36 cellular contexts compared by ENCODE assay signal in the genomic region with DNA sequence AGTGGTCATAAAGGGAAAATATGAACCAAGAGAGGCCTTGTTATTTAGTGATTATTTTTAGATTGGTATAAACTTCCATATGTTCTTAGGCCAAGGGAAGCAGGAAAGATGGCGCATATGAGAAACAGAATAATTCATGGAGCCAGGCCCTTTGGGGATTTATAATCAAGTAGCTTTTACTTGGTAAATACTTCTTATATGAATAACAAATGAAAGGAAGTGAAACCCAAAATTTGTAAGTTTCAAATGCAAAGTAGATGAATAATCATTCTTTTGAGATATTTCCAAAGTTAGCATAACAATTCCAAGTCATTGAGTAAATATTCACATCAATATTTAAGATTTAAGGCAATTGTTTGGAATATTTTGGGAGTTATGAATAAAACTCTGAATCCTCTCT.
"Had no signal": no experiment of that assay in that cellular context is flagged by ENCODE, and none has a peak within 500 bp of the region (broad histone marks: within the 10 kb centered on the region; RNA-seq: fewer than 3 reads in every experiment).

No MANE protein-coding gene starts in this region.

- H3K36me3 Mint-ChIP-seq: activated CD8-positive, alpha-beta memory T cell treated with anti-CD3 and anti-CD28 coated beads, Interleukin-2, amount 10 ng/mL, durations not matched to agents 7 days and 5 days had no signal

- H3K4me3 Mint-ChIP-seq: activated B cell treated with CpG ODN at 0.5 μM for 24 hours; activated CD4-positive, alpha-beta memory T cell treated with anti-CD3 and anti-CD28 coated beads for 36 hours; activated CD4-positive, alpha-beta T cell treated with anti-CD3 and anti-CD28 coated beads for 36 hours; activated CD4-positive, alpha-beta T cell treated with anti-CD3 and anti-CD28 coated beads, Interleukin-2, amount 10 ng/mL, durations not matched to agents 24 days and 14 days; activated CD8-positive, alpha-beta memory T cell treated with anti-CD3 and anti-CD28 coated beads, Interleukin-2, amount 10 ng/mL, durations not matched to agents 7 days and 5 days; activated CD8-positive, alpha-beta T cell treated with anti-CD3 and anti-CD28 coated beads, Interleukin-2, amount 10 ng/mL, durations not matched to agents 7 days and 5 days; activated naive CD4-positive, alpha-beta T cell treated with anti-CD3 and anti-CD28 coated beads for 36 hours; activated naive CD4-positive, alpha-beta T cell treated with anti-CD3 and anti-CD28 coated beads, Interleukin-2, amount 50 U/mL, for 24 hours; activated naive CD8-positive, alpha-beta T cell treated with anti-CD3 and anti-CD28 coated beads for 36 hours; activated naive CD8-positive, alpha-beta T cell treated with anti-CD3 and anti-CD28 coated beads, Interleukin-2, amount 50 U/mL, for 24 hours; activated T-helper 1 cell treated with anti-CD3 and anti-CD28 coated beads, Interleukin-12 subunit alpha, Interleukin-12 subunit beta, Interleukin-2, Interleukin-4 antibody, amounts not matched to agents 30 ng/mL and 10 ng/mL and 1 ng/mL, durations not matched to agents 14 hours and 24 hours and 36 hours; T-helper 17 cell; T-helper 2 cell treated with Interferon-gamma antibody and Interleukin-4, amounts not matched to agents 5 μg/mL and 100 μg/mL, for 36 hours had no signal

- H3K27me3 ChIP-seq: adrenal gland, body of pancreas, cardiac muscle cell, colonic mucosa, esophagus squamous epithelium, foreskin keratinocyte, gastrocnemius medialis, heart left ventricle had no signal

- ATAC-seq: activated CD4-positive, alpha-beta T cell treated with anti-CD3 and anti-CD28 coated beads for 36 hours; activated CD4-positive, CD25-positive, alpha-beta regulatory T cell treated with anti-CD3 and anti-CD28 coated beads, Interleukin-2, amount 50 U/mL, for 24 hours; activated CD8-positive, alpha-beta memory T cell treated with anti-CD3 and anti-CD28 coated beads, Interleukin-2, amount 10 ng/mL, durations not matched to agents 7 days and 5 days; activated CD8-positive, alpha-beta T cell treated with anti-CD3 and anti-CD28 coated beads, Interleukin-2, amount 10 ng/mL, durations not matched to agents 7 days and 5 days; activated naive CD8-positive, alpha-beta T cell treated with anti-CD3 and anti-CD28 coated beads, Interleukin-2, amount 50 U/mL, for 24 hours; body of pancreas; foreskin keratinocyte; gastrocnemius medialis; heart left ventricle; T-helper 17 cell had no signal

- H3K27ac ChIP-seq: adrenal gland, body of pancreas, cardiac muscle cell, colonic mucosa, epithelial cell of prostate, esophagus squamous epithelium, foreskin keratinocyte, gastrocnemius medialis, heart left ventricle, WERI-Rb-1 had no signal

- DNase-seq: activated B cell treated with CpG ODN at 0.5 μM for 24 hours; activated CD4-positive, alpha-beta memory T cell treated with anti-CD3 and anti-CD28 coated beads for 36 hours; activated CD4-positive, alpha-beta T cell treated with anti-CD3 and anti-CD28 coated beads for 36 hours; activated CD4-positive, alpha-beta T cell treated with anti-CD3 and anti-CD28 coated beads, Interleukin-2, amount 10 ng/mL, durations not matched to agents 24 days and 14 days; activated CD8-positive, alpha-beta memory T cell treated with anti-CD3 and anti-CD28 coated beads, Interleukin-2, amount 10 ng/mL, durations not matched to agents 7 days and 5 days; activated CD8-positive, alpha-beta memory T cell treated with anti-CD3 and anti-CD28 coated beads, Interleukin-2, amount 50 U/mL, for 4 hours; activated CD8-positive, alpha-beta T cell treated with anti-CD3 and anti-CD28 coated beads, Interleukin-2, amount 10 ng/mL, durations not matched to agents 7 days and 5 days; activated effector memory CD4-positive, alpha-beta T cell treated with anti-CD3 and anti-CD28 coated beads, Interleukin-2, amount 50 U/mL, for 16 hours; activated naive CD4-positive, alpha-beta T cell treated with anti-CD3 and anti-CD28 coated beads for 36 hours; activated naive CD8-positive, alpha-beta T cell treated with anti-CD3 and anti-CD28 coated beads for 36 hours; activated naive CD8-positive, alpha-beta T cell treated with anti-CD3 and anti-CD28 coated beads, Interleukin-2, amount 50 U/mL, for 24 hours; activated T-cell treated with anti-CD3 and anti-CD28 coated beads, Interleukin-2, amount 50 U/mL, for 1 hour; activated T-cell treated with anti-CD3 and anti-CD28 coated beads, Interleukin-2, amount 50 U/mL, for 48 hours; adrenal gland; amygdala; aorta; body of pancreas; central memory CD4-positive, alpha-beta T cell; cerebellar nuclear complex; colonic mucosa; effector CD8-positive, alpha-beta T cell; esophagus squamous epithelium; foreskin keratinocyte; gastrocnemius medialis; glutamatergic neuron; heart left ventricle; T-helper 17 cell; T1000; WERI-Rb-1 had no signal

- H3K27ac Mint-ChIP-seq: activated B cell treated with CpG ODN at 0.5 μM for 24 hours; activated CD4-positive, alpha-beta memory T cell treated with anti-CD3 and anti-CD28 coated beads for 36 hours; activated CD4-positive, alpha-beta T cell treated with anti-CD3 and anti-CD28 coated beads for 36 hours; activated CD4-positive, alpha-beta T cell treated with anti-CD3 and anti-CD28 coated beads, Interleukin-2, amount 10 ng/mL, durations not matched to agents 24 days and 14 days; activated CD8-positive, alpha-beta memory T cell treated with anti-CD3 and anti-CD28 coated beads, Interleukin-2, amount 10 ng/mL, durations not matched to agents 7 days and 5 days; activated CD8-positive, alpha-beta T cell treated with anti-CD3 and anti-CD28 coated beads, Interleukin-2, amount 10 ng/mL, durations not matched to agents 7 days and 5 days; activated naive CD4-positive, alpha-beta T cell treated with anti-CD3 and anti-CD28 coated beads for 36 hours; activated naive CD4-positive, alpha-beta T cell treated with anti-CD3 and anti-CD28 coated beads, Interleukin-2, amount 50 U/mL, for 24 hours; activated naive CD8-positive, alpha-beta T cell treated with anti-CD3 and anti-CD28 coated beads for 36 hours; activated naive CD8-positive, alpha-beta T cell treated with anti-CD3 and anti-CD28 coated beads, Interleukin-2, amount 50 U/mL, for 24 hours; activated T-helper 1 cell treated with anti-CD3 and anti-CD28 coated beads, Interleukin-12 subunit alpha, Interleukin-12 subunit beta, Interleukin-2, Interleukin-4 antibody, amounts not matched to agents 30 ng/mL and 10 ng/mL and 1 ng/mL, durations not matched to agents 14 hours and 24 hours and 36 hours; activated T-helper 2 cell treated with anti-CD3 and anti-CD28 coated beads, Interferon-gamma antibody, Interleukin-2, Interleukin-4, amounts not matched to agents 10 μg/mL and 5 μg/mL and 100 μg/mL, durations not matched to agents 14 hours and 24 hours and 36 hours; T-helper 17 cell; T-helper 2 cell treated with Interferon-gamma antibody and Interleukin-4, amounts not matched to agents 5 μg/mL and 100 μg/mL, for 36 hours had no signal

- H3K9me3 ChIP-seq: colonic mucosa, gastrocnemius medialis had no signal

- H3K36me3 ChIP-seq: adrenal gland, cardiac muscle cell, colonic mucosa, esophagus squamous epithelium, gastrocnemius medialis, heart left ventricle, WERI-Rb-1 had no signal

- H3K4me1 Mint-ChIP-seq: activated B cell treated with CpG ODN at 0.5 μM for 24 hours; activated naive CD4-positive, alpha-beta T cell treated with anti-CD3 and anti-CD28 coated beads, Interleukin-2, amount 50 U/mL, for 24 hours; activated naive CD8-positive, alpha-beta T cell treated with anti-CD3 and anti-CD28 coated beads for 36 hours had no signal

- H3K4me1 ChIP-seq: body of pancreas, colonic mucosa had no signal

- H3K4me3 ChIP-seq: adrenal gland, body of pancreas, cardiac muscle cell, colonic mucosa, esophagus squamous epithelium, gastrocnemius medialis, heart left ventricle had no signal
